Comparison of ENCODE assay signal across 15 cellular contexts in the genomic region with DNA sequence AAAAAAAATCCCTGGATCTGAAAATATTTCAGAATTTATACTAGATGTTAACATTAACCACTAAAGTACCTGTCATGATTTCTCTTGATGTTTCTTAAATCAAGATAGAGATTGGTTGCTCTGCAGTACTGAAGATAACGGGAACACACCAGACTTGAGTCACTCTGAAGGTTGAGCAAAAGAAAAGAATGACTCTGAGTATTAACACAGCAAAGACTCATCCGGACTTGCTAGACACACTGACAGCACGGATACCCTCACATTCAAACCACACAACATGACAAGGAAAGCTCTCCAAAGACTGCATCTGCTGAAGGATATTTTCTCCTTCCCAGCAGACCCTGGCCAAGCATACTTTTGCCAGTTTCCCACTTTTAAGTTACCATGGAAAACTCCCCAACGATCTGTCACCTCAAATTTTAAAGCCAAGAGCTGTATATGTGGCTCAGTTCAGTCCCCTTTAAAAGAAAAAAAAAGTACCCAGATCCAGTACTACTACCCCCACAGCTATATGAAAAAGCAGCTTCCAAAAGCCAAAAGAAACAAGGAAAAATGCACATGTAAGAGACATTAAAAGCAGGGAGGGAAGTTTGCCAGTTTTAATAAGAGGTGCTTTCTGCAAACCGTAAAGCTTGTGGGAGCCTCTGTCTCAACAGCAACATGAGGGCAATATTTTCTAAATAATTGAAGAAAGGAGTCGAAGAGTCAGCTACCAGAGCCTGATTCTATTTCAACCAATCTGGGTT.
"Had no signal": no experiment of that assay in that cellular context is flagged by ENCODE, and none has a peak within 500 bp of the region (broad histone marks: within the 10 kb centered on the region; RNA-seq: fewer than 3 reads in every experiment).

No MANE protein-coding gene starts in this region.

- H3K27me3 Mint-ChIP-seq: activated naive CD8-positive, alpha-beta T cell treated with anti-CD3 and anti-CD28 coated beads, Interleukin-2, amount 50 U/mL, for 24 hours; naive thymus-derived CD8-positive, alpha-beta T cell had no signal

- H3K4me1 Mint-ChIP-seq: activated naive CD8-positive, alpha-beta T cell treated with anti-CD3 and anti-CD28 coated beads, Interleukin-2, amount 50 U/mL, for 24 hours had no signal

- DNase-seq: activated CD4-positive, alpha-beta T cell treated with anti-CD3 and anti-CD28 coated beads for 4 hours; activated naive CD4-positive, alpha-beta T cell; activated naive CD8-positive, alpha-beta T cell treated with anti-CD3 and anti-CD28 coated beads, Interleukin-2, amount 50 U/mL, for 24 hours; hippocampal formation; mucosa of descending colon; naive thymus-derived CD8-positive, alpha-beta T cell; nucleus accumbens; psoas muscle; right lobe of liver; spleen; stimulated activated CD4-positive, alpha-beta T cell treated with anti-CD3 and anti-CD28 coated beads, Interleukin-1b, Interleukin-23, amount 100 ng/mL, for 48 hours; stimulated activated naive CD4-positive, alpha-beta T cell; upper lobe of left lung; WERI-Rb-1 had no signal

- H3K9me3 Mint-ChIP-seq: activated naive CD8-positive, alpha-beta T cell treated with anti-CD3 and anti-CD28 coated beads, Interleukin-2, amount 50 U/mL, for 24 hours; activated T-helper 1 cell treated with anti-CD3 and anti-CD28 coated beads, Interleukin-12 subunit alpha, Interleukin-12 subunit beta, Interleukin-2, Interleukin-4 antibody, amounts not matched to agents 30 ng/mL and 10 ng/mL and 1 ng/mL, durations not matched to agents 14 hours and 24 hours and 36 hours; naive thymus-derived CD8-positive, alpha-beta T cell had no signal

- H3K4me3 ChIP-seq: mucosa of descending colon, psoas muscle, right lobe of liver, spleen, upper lobe of left lung had no signal

- H3K27ac Mint-ChIP-seq: activated naive CD8-positive, alpha-beta T cell treated with anti-CD3 and anti-CD28 coated beads, Interleukin-2, amount 50 U/mL, for 24 hours; activated T-helper 1 cell treated with anti-CD3 and anti-CD28 coated beads, Interleukin-12 subunit alpha, Interleukin-12 subunit beta, Interleukin-2, Interleukin-4 antibody, amounts not matched to agents 30 ng/mL and 10 ng/mL and 1 ng/mL, durations not matched to agents 14 hours and 24 hours and 36 hours had no signal

- ATAC-seq: activated naive CD8-positive, alpha-beta T cell treated with anti-CD3 and anti-CD28 coated beads, Interleukin-2, amount 50 U/mL, for 24 hours; mucosa of descending colon; naive thymus-derived CD8-positive, alpha-beta T cell; right lobe of liver had no signal

- H3K4me3 Mint-ChIP-seq: activated naive CD8-positive, alpha-beta T cell treated with anti-CD3 and anti-CD28 coated beads, Interleukin-2, amount 50 U/mL, for 24 hours; activated T-helper 1 cell treated with anti-CD3 and anti-CD28 coated beads, Interleukin-12 subunit alpha, Interleukin-12 subunit beta, Interleukin-2, Interleukin-4 antibody, amounts not matched to agents 30 ng/mL and 10 ng/mL and 1 ng/mL, durations not matched to agents 14 hours and 24 hours and 36 hours; naive thymus-derived CD8-positive, alpha-beta T cell had no signal
